In the genomic region with DNA sequence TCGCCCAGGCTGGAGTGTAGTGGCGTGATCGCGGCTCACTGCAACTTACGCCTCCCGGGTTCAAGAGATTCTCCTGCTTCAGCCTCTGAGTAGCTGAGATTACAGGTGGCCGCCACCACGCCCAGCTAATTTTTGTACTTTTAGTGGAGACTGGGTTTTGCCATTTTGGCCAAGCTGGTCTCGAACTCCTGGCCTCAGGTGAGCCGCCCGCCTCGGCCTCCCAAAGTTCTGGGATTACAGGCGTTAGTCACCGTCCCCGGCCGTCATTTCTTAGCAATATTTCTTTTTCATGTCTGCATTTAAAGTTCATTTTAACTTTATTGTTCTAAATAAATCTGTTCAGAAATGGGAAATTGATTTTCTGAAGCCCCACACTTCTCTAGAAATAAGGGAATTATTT, we compare ENCODE assay signal across 33 cellular contexts.
"Had no signal": no experiment of that assay in that cellular context is flagged by ENCODE, and none has a peak within 500 bp of the region (broad histone marks: within the 10 kb centered on the region; RNA-seq: fewer than 3 reads in every experiment).

No MANE protein-coding gene starts in this region.

- DNase-seq: Karpas-422, Kasumi-1, MG63, MM.1S, MV-4-11, NCI-H1048, NCI-H1092, NCI-H1092 treated with DMSO at 0.1 percent for 48 hours, NCI-H1105, NCI-H1105 treated with DMSO at 0.1 percent for 48 hours, NCI-H1417, NCI-H1417 treated with DMSO at 0.1 percent for 48 hours, NCI-H1436, NCI-H1436 treated with DMSO at 0.1 percent for 48 hours, NCI-H146, NCI-H1694, NCI-H1694 treated with DMSO at 0.1 percent for 48 hours, NCI-H187, NCI-H187 treated with DMSO at 0.1 percent for 48 hours, NCI-H1930, NCI-H2029, NCI-H2029 treated with DMSO at 0.1 percent for 48 hours, NCI-H2081, NCI-H2081 treated with DMSO at 0.1 percent for 48 hours, NCI-H2107, NCI-H2171, NCI-H2171 treated with DMSO at 0.1 percent for 48 hours, NCI-H2227 treated with DMSO at 0.1 percent for 48 hours, NCI-H226, NCI-H345, NCI-H446, NCI-H446 treated with DMSO at 0.1 percent for 48 hours, NCI-H510A had no signal
